Comparison of ENCODE assay signal across 8 cellular contexts in the genomic region with DNA sequence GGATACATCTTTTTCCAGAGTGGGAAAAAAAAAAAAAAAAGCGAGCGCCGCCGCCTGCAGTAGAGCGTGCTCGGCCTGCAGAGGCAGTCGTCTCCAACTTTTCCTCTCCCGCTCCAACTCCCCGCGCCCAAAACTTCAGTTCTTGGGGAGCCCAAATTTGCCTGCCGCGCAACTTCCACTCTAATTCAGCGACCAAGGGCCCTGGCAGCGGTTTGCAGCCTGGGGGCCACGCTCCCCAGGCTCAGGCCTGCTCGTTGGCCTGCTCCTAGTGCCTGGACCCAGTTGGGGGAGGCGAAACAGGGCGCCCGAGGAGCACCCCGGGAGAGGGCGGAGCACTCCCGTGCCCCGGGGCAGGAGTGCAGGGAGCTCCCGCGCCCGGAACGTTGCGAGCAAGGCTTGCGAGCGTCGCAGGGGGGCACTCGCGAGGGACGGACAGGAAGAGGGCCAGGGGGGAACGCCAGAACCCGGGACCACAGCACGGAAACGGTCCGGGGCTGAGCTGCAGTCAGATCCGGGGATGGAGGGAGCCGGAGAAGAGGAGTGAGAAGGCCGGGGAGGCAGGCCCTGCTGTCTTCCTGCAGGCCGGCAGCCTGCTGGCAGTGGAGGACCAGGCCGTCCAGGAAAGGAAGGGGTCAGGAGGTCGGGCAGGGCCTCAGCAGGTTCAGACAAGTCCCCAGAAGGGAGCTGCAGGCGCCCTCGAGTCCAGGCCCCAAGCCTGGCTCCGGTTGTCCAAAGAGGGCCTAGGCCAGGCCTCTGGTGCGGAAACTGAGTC. TPM values are rescaled to one million over a fixed set of nuclear protein-coding genes. Genes with fewer than 3 reads are reported as not detected.
A peak's percentile ranks its signal among the peaks of the same experiment; 100 is the strongest.
DNase-seq lines count a peak whose midpoint lies in the region; ATAC-seq and TF ChIP-seq lines count a peak whose summit lies in the region.

A gene with protein sequence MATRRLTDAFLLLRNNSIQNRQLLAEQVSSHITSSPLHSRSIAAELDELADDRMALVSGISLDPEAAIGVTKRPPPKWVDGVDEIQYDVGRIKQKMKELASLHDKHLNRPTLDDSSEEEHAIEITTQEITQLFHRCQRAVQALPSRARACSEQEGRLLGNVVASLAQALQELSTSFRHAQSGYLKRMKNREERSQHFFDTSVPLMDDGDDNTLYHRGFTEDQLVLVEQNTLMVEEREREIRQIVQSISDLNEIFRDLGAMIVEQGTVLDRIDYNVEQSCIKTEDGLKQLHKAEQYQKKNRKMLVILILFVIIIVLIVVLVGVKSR (plus strand): TSS at position 508 of the 772 bp plus-strand sequence. CDS start 724 bp downstream, outside the sequence.

- DNase-seq in AML-193 (lab: John Stamatoyannopoulos, UW) (peak; percentile 79 to 81), GM19238 (ENCODE audit: insufficient read length, low spot score) (peak; percentile 96), NCI-H526 treated with DMSO at 0.1 percent for 48 hours (lab: John Stamatoyannopoulos, UW) (peak; percentile 92), left lung (peak; percentile 92 to 98)
- DNase-seq in activated CD4-positive, alpha-beta T cell treated with anti-CD3 and anti-CD28 coated beads, Interleukin-2, amount 50 U/mL, for 1 hour, result peak; percentile 84
- DNase-seq in stimulated activated CD4-positive, alpha-beta T cell treated with anti-CD3 and anti-CD28 coated beads, Interleukin-2, amount 100 ng/mL, for 4 hours (ENCODE audit: low read depth), result peak; percentile 79

- H3K27me3 Mint-ChIP-seq in dendritic cell treated with granulocyte-macrophage colony-stimulating factor and Interleukin-4, amounts not matched to agents 40 ng/mL and 50 ng/mL, for 4 days, result peaks cover 11% of the 10 kb centered on the region

- TF ChIP-seq CTCF in left lung (IDR thresholded peaks at IDR 0.05), result peak; percentile 48 to 52

- peak within 1 kb of the TSS; percentile 96 for H3K4me3 Mint-ChIP-seq in dendritic cell treated with granulocyte-macrophage colony-stimulating factor and Interleukin-4, amounts not matched to agents 40 ng/mL and 50 ng/mL, for 4 days

- H3K27ac ChIP-seq in left lung, result peak within 1 kb of the TSS; percentile 94 to 95

- peak within 1 kb of the TSS; percentile 99 for H3K27ac Mint-ChIP-seq in dendritic cell treated with granulocyte-macrophage colony-stimulating factor and Interleukin-4, amounts not matched to agents 40 ng/mL and 50 ng/mL, for 4 days

- H3K27me3 ChIP-seq in left lung, result peaks cover 0 to 8% of the 10 kb centered on the region in 2 donors

- no peaks in the 10 kb centered on the region for H3K36me3 ChIP-seq in left lung

- H3K4me1 ChIP-seq in left lung, result peaks cover 23 to 41% of the 10 kb centered on the region in 2 donors

- intact Hi-C loops in dendritic cell treated with granulocyte-macrophage colony-stimulating factor and Interleukin-4, amounts not matched to agents 40 ng/mL and 50 ng/mL, for 4 days (cut with micrococcal nuclease), result loop anchor here (1.0 to 5.0 kb wide), 5 partner anchors 41 to 414 kb away; partner anchors contain the start of genes ATP5F1E, NPEPL1 and RAB22A
- intact Hi-C loops in left lung (cut with DNase I), result no loop called here

- no peaks in the 10 kb centered on the region for H3K9me3 Mint-ChIP-seq in dendritic cell treated with granulocyte-macrophage colony-stimulating factor and Interleukin-4, amounts not matched to agents 40 ng/mL and 50 ng/mL, for 4 days

- peak within 1 kb of the TSS; percentile 83 to 97 for H3K4me3 ChIP-seq in left lung

- peak; percentile 69 for ATAC-seq in HG03460 (IDR thresholded peaks at IDR 0.05; ENCODE audit: unreplicated experiment)
- ATAC-seq in left lung, result peak; percentile 95

- no peaks in the 10 kb centered on the region for H3K9me3 ChIP-seq in left lung

- peaks cover 22% of the 10 kb centered on the region for H3K36me3 Mint-ChIP-seq in dendritic cell treated with granulocyte-macrophage colony-stimulating factor and Interleukin-4, amounts not matched to agents 40 ng/mL and 50 ng/mL, for 4 days (ENCODE audit: low read depth)

- H3K4me1 Mint-ChIP-seq in dendritic cell treated with granulocyte-macrophage colony-stimulating factor and Interleukin-4, amounts not matched to agents 40 ng/mL and 50 ng/mL, for 4 days (ENCODE audit: low read depth), result peaks cover 29% of the 10 kb centered on the region

RNA-seq across cellular contexts. Expression of the gene that starts here (rescaled TPM):
- total RNA-seq in left lung, result 10 to 100 TPM; 50.4 to 58.0 TPM

Comparison
In these comparisons a context has a peak if more than half of its experiments do, and no peak if none do; other contexts are left out.
1. Peak in every context shown above with its lines: DNase-seq, ATAC-seq, H3K4me3 ChIP-seq and H3K27ac ChIP-seq.